23 cellular contexts compared by ENCODE assay signal in the genomic region with DNA sequence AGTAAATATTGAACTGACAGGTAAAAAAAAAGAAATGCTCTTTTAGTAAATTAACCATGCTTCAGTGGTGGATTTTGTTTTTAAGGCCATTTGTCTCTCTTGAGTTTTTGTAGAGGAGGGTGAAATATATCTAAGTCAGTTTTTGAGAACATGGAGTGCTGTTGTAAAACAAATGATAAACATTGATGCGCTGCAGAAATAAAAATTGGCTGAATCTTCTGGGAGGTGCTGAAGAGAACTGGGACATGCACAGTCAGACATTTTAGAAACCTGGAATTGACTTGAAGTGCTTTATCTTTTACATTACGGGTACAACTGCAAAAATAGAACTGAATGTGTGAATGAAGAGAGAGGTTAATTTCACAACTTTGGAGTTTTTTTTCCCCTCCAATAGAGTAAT.
DNase-seq lines count a peak whose midpoint lies in the region; ATAC-seq and TF ChIP-seq lines count a peak whose summit lies in the region.
"Had no signal": no experiment of that assay in that cellular context is flagged by ENCODE, and none has a peak within 500 bp of the region (broad histone marks: within the 10 kb centered on the region; RNA-seq: fewer than 3 reads in every experiment).

No MANE protein-coding gene starts in this region.

- 29 to 73% (median 62%) methylated on average over 2 of the region's 2 CpGs for WGBS in spleen, 5 donors

- H3K9ac ChIP-seq in Loucy (ENCODE audit: low read depth, low read length, poor library complexity, severe bottlenecking): peak overlapping the region; percentile 80
- H3K9ac ChIP-seq: neural progenitor cell had no signal

- H3K36me3 ChIP-seq in Loucy (ENCODE audit: insufficient read depth, low read length) (no peaks in the 10 kb centered on the region), spleen (no peaks in the 10 kb centered on the region), BE2C (no peaks in the 10 kb centered on the region)
- H3K36me3 ChIP-seq: brain microvascular endothelial cell, neural progenitor cell, tibial artery had no signal

- TF ChIP-seq POLR2A in spleen (IDR thresholded peaks at IDR 0.05): no peak

- no peaks in the 10 kb centered on the region for H3K36me3 Mint-ChIP-seq in endothelial cell (ENCODE audit: low read depth, unreplicated experiment)
- H3K36me3 Mint-ChIP-seq: mesothelial cell of epicardium, neural progenitor cell had no signal

- DNase-seq in DMS79 treated with DMSO at 0.1 percent for 48 hours (lab: John Stamatoyannopoulos, UW) (peak; percentile 71), DMS79 (lab: John Stamatoyannopoulos, UW) (no peak), left ventricle myocardium superior (no peak), spleen (no peak), BE2C (no peak), endothelial cell (ENCODE audit: low spot score) (no peak)
- DNase-seq: activated CD4-positive, alpha-beta memory T cell treated with anti-CD3 and anti-CD28 coated beads, Interleukin-2, amount 10 ng/mL, durations not matched to agents 7 days and 5 days; activated effector memory CD4-positive, alpha-beta T cell treated with anti-CD3 and anti-CD28 coated beads, Interleukin-2, amount 50 U/mL, for 16 hours; brain microvascular endothelial cell; DND-41; left colon; NCI-H524 treated with DMSO at 0.1 percent for 48 hours; T-helper 9 cell; tibial artery had no signal

- H3K4me3 Mint-ChIP-seq in endothelial cell (ENCODE audit: unreplicated experiment): no peak overlapping the region
- H3K4me3 Mint-ChIP-seq: activated CD4-positive, alpha-beta memory T cell treated with anti-CD3 and anti-CD28 coated beads, Interleukin-2, amount 10 ng/mL, durations not matched to agents 7 days and 5 days; GM23338; mesothelial cell of epicardium; neural progenitor cell had no signal

- H3K4me3 ChIP-seq in Loucy (ENCODE audit: low read length, poor library complexity, severe bottlenecking) (peak overlapping the region; percentile 80), spleen (peak overlapping the region in 5 of 8 donors; percentile 1 to 67 (median 31)), BE2C (ENCODE audit: low read depth, low read length) (no peak overlapping the region)
- H3K4me3 ChIP-seq: GM12878, GM23338, neural progenitor cell, tibial artery had no signal

- H3K9me2 ChIP-seq in Loucy (replicated peaks; ENCODE audit: low read depth, low read length): no peaks in the 10 kb centered on the region

- no peaks in the 10 kb centered on the region for H3K27me3 Mint-ChIP-seq in endothelial cell (ENCODE audit: unreplicated experiment)
- H3K27me3 Mint-ChIP-seq: activated CD4-positive, alpha-beta memory T cell treated with anti-CD3 and anti-CD28 coated beads, Interleukin-2, amount 10 ng/mL, durations not matched to agents 7 days and 5 days had no signal

- peaks cover 72% of the 10 kb centered on the region for H3K4me1 ChIP-seq in Loucy (ENCODE audit: insufficient read depth, low read length, poor library complexity, severe bottlenecking)
- H3K4me1 ChIP-seq in spleen: peaks cover 8 to 91% (median 69%) of the 10 kb centered on the region in 6 donors
- H3K4me1 ChIP-seq in BE2C: peaks cover 2% of the 10 kb centered on the region; the same call in 1 of the 2 replicates
- H3K4me1 ChIP-seq: neural progenitor cell had no signal

- no peak overlapping the region for H3K27ac Mint-ChIP-seq in endothelial cell (ENCODE audit: unreplicated experiment)
- H3K27ac Mint-ChIP-seq: activated CD4-positive, alpha-beta memory T cell treated with anti-CD3 and anti-CD28 coated beads, Interleukin-2, amount 10 ng/mL, durations not matched to agents 7 days and 5 days; GM23338; mesothelial cell of epicardium; neural progenitor cell had no signal

- intact Hi-C loops in left ventricle myocardium superior (cut with micrococcal nuclease): loop anchor here (10.0 kb wide), 1 partner anchor 58 kb away; no protein-coding TSS in a partner anchor
- intact Hi-C loops in spleen (cut with DNase I; ENCODE audit: low total_unique reads): no loop called here

- no peaks in the 10 kb centered on the region for H3K9me3 Mint-ChIP-seq in endothelial cell (ENCODE audit: unreplicated experiment)
- H3K9me3 Mint-ChIP-seq: activated CD4-positive, alpha-beta memory T cell treated with anti-CD3 and anti-CD28 coated beads, Interleukin-2, amount 10 ng/mL, durations not matched to agents 7 days and 5 days; GM23338; mesothelial cell of epicardium; neural progenitor cell had no signal

- H3K4me1 Mint-ChIP-seq in endothelial cell (ENCODE audit: unreplicated experiment): no peaks in the 10 kb centered on the region
- H3K4me1 Mint-ChIP-seq: neural progenitor cell had no signal

- H2AFZ ChIP-seq in Loucy (ENCODE audit: low read length): no peak overlapping the region
- H2AFZ ChIP-seq: GM23338 had no signal

- peaks cover 70% of the 10 kb centered on the region for H3K79me2 ChIP-seq in Loucy (ENCODE audit: insufficient read depth, low read length)

- H3K27ac ChIP-seq in spleen: peak overlapping the region in 5 of 8 donors; percentile 31 to 81 (median 69)
- H3K27ac ChIP-seq: 22Rv1, brain microvascular endothelial cell, neural progenitor cell, RWPE1, tibial artery had no signal

- TF ChIP-seq CTCF in Loucy (conservative IDR thresholded peaks at IDR 0.05; ENCODE audit: low read length) (no peak), spleen (IDR thresholded peaks at IDR 0.05 in 8 of 11, conservative IDR thresholded peaks at IDR 0.05 in 3 of 11) (no peak), BE2C (IDR thresholded peaks at IDR 0.05; ENCODE audit: low read depth, low read length) (no peak), endothelial cell (IDR thresholded peaks at IDR 0.05; ENCODE audit: unreplicated experiment) (no peak)

- H3K27me3 ChIP-seq in Loucy (ENCODE audit: insufficient read depth, low read length, poor library complexity, severe bottlenecking): no peaks in the 10 kb centered on the region
- no peaks in the 10 kb centered on the region for H3K27me3 ChIP-seq in spleen (replicated peaks in 1 of 7)
- no peaks in the 10 kb centered on the region for H3K27me3 ChIP-seq in BE2C
- H3K27me3 ChIP-seq: brain microvascular endothelial cell, neural progenitor cell, tibial artery had no signal

- H3K4me2 ChIP-seq in Loucy (ENCODE audit: low read depth, low read length, poor library complexity, severe bottlenecking): peak overlapping the region; percentile 90
- H3K4me2 ChIP-seq: GM23338, neural progenitor cell had no signal

- peak; percentile 58 for ATAC-seq in left ventricle myocardium superior
- ATAC-seq in HG03460 (IDR thresholded peaks at IDR 0.05; ENCODE audit: unreplicated experiment): no peak
- ATAC-seq: GM23338, HepG2, left colon had no signal

- peaks cover 30% of the 10 kb centered on the region for H4K20me1 ChIP-seq in Loucy (ENCODE audit: insufficient read depth, low read length, poor library complexity, severe bottlenecking)

- H3F3A ChIP-seq in Loucy (ENCODE audit: low read depth): peaks cover 3% of the 10 kb centered on the region; the same call in 1 of the 2 replicates

- no peaks in the 10 kb centered on the region for H3K9me3 ChIP-seq in Loucy (ENCODE audit: insufficient read depth, low read depth, low read length)
- no peaks in the 10 kb centered on the region for H3K9me3 ChIP-seq in spleen
- H3K9me3 ChIP-seq in BE2C: no peaks in the 10 kb centered on the region
- H3K9me3 ChIP-seq: tibial artery had no signal
